Comparison of ENCODE assay signal across 18 cellular contexts in the genomic region with DNA sequence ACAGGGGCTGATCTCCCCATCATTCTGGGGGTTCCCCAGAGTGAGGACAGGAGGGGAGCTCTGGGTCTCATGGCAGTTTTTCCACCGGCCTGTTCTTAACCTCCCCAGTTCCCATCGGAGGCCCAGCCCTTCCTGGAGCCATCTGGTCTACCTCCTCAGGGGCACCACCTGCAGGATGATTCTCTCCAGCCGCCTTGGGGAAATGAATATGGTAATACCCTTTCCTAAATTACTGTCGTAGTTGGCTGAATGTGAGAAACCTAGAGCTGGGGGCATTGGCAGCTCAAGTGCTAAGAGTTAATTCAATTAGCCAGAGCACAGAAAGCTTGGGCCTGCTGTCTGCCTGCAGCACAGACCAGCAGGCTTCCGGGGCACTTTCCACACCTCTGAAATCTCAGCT.
DNase-seq lines count a peak whose midpoint lies in the region; ATAC-seq and TF ChIP-seq lines count a peak whose summit lies in the region.
"Had no signal": no experiment of that assay in that cellular context is flagged by ENCODE, and none has a peak within 500 bp of the region (broad histone marks: within the 10 kb centered on the region; RNA-seq: fewer than 3 reads in every experiment).

No MANE protein-coding gene starts in this region.

- TF ChIP-seq CTCF in WTC11 (IDR thresholded peaks at IDR 0.05) (no peak), mesothelial cell of epicardium (IDR thresholded peaks at IDR 0.05; ENCODE audit: unreplicated experiment) (no peak), suprapubic skin (IDR thresholded peaks at IDR 0.05) (no peak)

- ATAC-seq in WTC11 = peak; percentile 94
- ATAC-seq in stimulated activated effector memory CD8-positive, alpha-beta T cell treated with anti-CD3 and anti-CD28 coated beads, Interleukin-12 subunit alpha, Interleukin-12 subunit beta, amount 100 ng/mL, for 72 hours = no peak

- POLR2A ChIA-PET in WTC11 (lab: Charles Lee) = no interaction called here

- H3K9me3 ChIP-seq in suprapubic skin (peaks cover 6% of the 10 kb centered on the region), mesenchymal stem cell (ENCODE audit: control insufficient read depth, low read length) (peaks cover 4% of the 10 kb centered on the region)

- H3K4me1 Mint-ChIP-seq in WTC11 (peaks cover 20% of the 10 kb centered on the region), mesothelial cell of epicardium (peaks cover 13% of the 10 kb centered on the region)
- no peaks in the 10 kb centered on the region for H3K4me1 Mint-ChIP-seq in stimulated activated effector memory CD8-positive, alpha-beta T cell treated with anti-CD3 and anti-CD28 coated beads, Interleukin-12 subunit alpha, Interleukin-12 subunit beta, amount 100 ng/mL, for 72 hours
- H3K4me1 Mint-ChIP-seq: immature natural killer cell had no signal

- no peak overlapping the region for H3K27ac ChIP-seq in suprapubic skin
- H3K27ac ChIP-seq in mesenchymal stem cell (ENCODE audit: low read length, poor library complexity, severe bottlenecking) = no peak overlapping the region
- H3K27ac ChIP-seq: dorsolateral prefrontal cortex, HL-60, spleen had no signal

- H2BK12ac ChIP-seq in mesenchymal stem cell (ENCODE audit: low read length in 2 of 2) = no peak overlapping the region

- H3K36me3 Mint-ChIP-seq in WTC11 (no peaks in the 10 kb centered on the region), mesothelial cell of epicardium (no peaks in the 10 kb centered on the region)
- no peaks in the 10 kb centered on the region for H3K36me3 Mint-ChIP-seq in stimulated activated effector memory CD8-positive, alpha-beta T cell treated with anti-CD3 and anti-CD28 coated beads, Interleukin-12 subunit alpha, Interleukin-12 subunit beta, amount 100 ng/mL, for 72 hours

- H3K27me3 Mint-ChIP-seq in WTC11 (ENCODE audit: low read depth) (peaks cover 4% of the 10 kb centered on the region), mesothelial cell of epicardium (ENCODE audit: low read depth) (peaks cover 39% of the 10 kb centered on the region)

- H3K9me3 Mint-ChIP-seq in WTC11 (no peaks in the 10 kb centered on the region), mesothelial cell of epicardium (peaks cover 5% of the 10 kb centered on the region)
- no peaks in the 10 kb centered on the region for H3K9me3 Mint-ChIP-seq in stimulated activated effector memory CD8-positive, alpha-beta T cell treated with anti-CD3 and anti-CD28 coated beads, Interleukin-12 subunit alpha, Interleukin-12 subunit beta, amount 100 ng/mL, for 72 hours
- H3K9me3 Mint-ChIP-seq: immature natural killer cell had no signal

- H3K36me3 ChIP-seq in suprapubic skin (no peaks in the 10 kb centered on the region), mesenchymal stem cell (ENCODE audit: control insufficient read depth in 1 of 2, insufficient read depth in 2 of 2, low read depth in 1 of 2, low read length in 2 of 2) (no peaks in the 10 kb centered on the region)
- H3K36me3 ChIP-seq: spleen had no signal

- H2BK15ac ChIP-seq in mesenchymal stem cell (ENCODE audit: low read depth, poor library complexity, severe bottlenecking) = no peak overlapping the region

- CTCF ChIA-PET in WTC11 (lab: Charles Lee) = interaction anchor here (0.5 to 3.4 kb wide), 36 partner anchors 9 to 758 kb away, joined by 3 to 30 read pairs (median 4); no protein-coding TSS in a partner anchor

- no peak for TF ChIP-seq POLR2A in suprapubic skin (IDR thresholded peaks at IDR 0.05)

- H2AFZ ChIP-seq in mesenchymal stem cell (ENCODE audit: low read depth, low read length) = no peak overlapping the region

- H3K23ac ChIP-seq in mesenchymal stem cell (ENCODE audit: low read length in 2 of 2) = no peak overlapping the region

- WGBS in suprapubic skin = 29% methylated on average over 5 of the region's 5 CpGs
- 23% methylated on average over 3 of the region's 5 CpGs for WGBS in mesenchymal stem cell

- H3K79me1 ChIP-seq in mesenchymal stem cell (replicated peaks; ENCODE audit: low read length, poor library complexity, severe bottlenecking) = no peaks in the 10 kb centered on the region

- H2BK5ac ChIP-seq in mesenchymal stem cell (ENCODE audit: low read depth, low read length, poor library complexity, severe bottlenecking) = no peak overlapping the region

- no peak overlapping the region for H3K9ac ChIP-seq in mesenchymal stem cell (ENCODE audit: low read length)

- H3K4me1 ChIP-seq in suprapubic skin = no peaks in the 10 kb centered on the region
- no peaks in the 10 kb centered on the region for H3K4me1 ChIP-seq in mesenchymal stem cell (ENCODE audit: control insufficient read depth, insufficient read depth, low read depth, low read length)

- H3K4me3 ChIP-seq in suprapubic skin (no peak overlapping the region), mesenchymal stem cell (ENCODE audit: insufficient read depth in 1 of 2, low read depth in 1 of 2, low read length in 2 of 2) (no peak overlapping the region)
- H3K4me3 ChIP-seq: dorsolateral prefrontal cortex, spleen had no signal

- no peak overlapping the region for H3K4me2 ChIP-seq in mesenchymal stem cell (ENCODE audit: low read length, poor library complexity, severe bottlenecking)

- no peak overlapping the region for H3K4ac ChIP-seq in mesenchymal stem cell (ENCODE audit: low read depth in 1 of 2, low read length in 2 of 2)

- no peak overlapping the region for H2AK5ac ChIP-seq in mesenchymal stem cell (ENCODE audit: low read length, severe bottlenecking)

- no peak overlapping the region for H3K14ac ChIP-seq in mesenchymal stem cell (ENCODE audit: low read length in 2 of 2)

- H3K27ac Mint-ChIP-seq in WTC11 (peak overlapping the region; percentile 6; the same call in 1 of the 2 replicates), mesothelial cell of epicardium (peak overlapping the region; percentile 1)
- H3K27ac Mint-ChIP-seq in stimulated activated effector memory CD8-positive, alpha-beta T cell treated with anti-CD3 and anti-CD28 coated beads, Interleukin-12 subunit alpha, Interleukin-12 subunit beta, amount 100 ng/mL, for 72 hours = no peak overlapping the region
- H3K27ac Mint-ChIP-seq: immature natural killer cell had no signal

- no peak for TF ChIP-seq EP300 in suprapubic skin (IDR thresholded peaks at IDR 0.05)

- peaks cover 57% of the 10 kb centered on the region for H3K27me3 ChIP-seq in suprapubic skin
- H3K27me3 ChIP-seq in mesenchymal stem cell (ENCODE audit: control insufficient read depth in 1 of 2, insufficient read depth in 1 of 2, low read length in 2 of 2) = peaks cover 14 to 54% of the 10 kb centered on the region in 2 experiments

- H2BK120ac ChIP-seq in mesenchymal stem cell (ENCODE audit: low read depth, low read length) = no peak overlapping the region

- no peak overlapping the region for H4K8ac ChIP-seq in mesenchymal stem cell (ENCODE audit: low read length)

- DNase-seq in NCI-H2196 (lab: John Stamatoyannopoulos, UW; ENCODE audit: unreplicated experiment) (peak; percentile 10), NCI-H2196 treated with DMSO at 0.1 percent for 48 hours (lab: John Stamatoyannopoulos, UW; ENCODE audit: unreplicated experiment) (no peak), HuH-7 (ENCODE audit: low spot score) (peak; percentile 51), WTC11 (ENCODE audit: low spot score) (peak; percentile 72), mesothelial cell of epicardium (ENCODE audit: low spot score in 2 of 2, unreplicated experiment in 2 of 2) (no peak), suprapubic skin (ENCODE audit: low spot score in 2 of 2) (no peak), mesenchymal stem cell (no peak)
- DNase-seq in stimulated activated effector memory CD8-positive, alpha-beta T cell treated with anti-CD3 and anti-CD28 coated beads, Interleukin-12 subunit alpha, Interleukin-12 subunit beta, amount 100 ng/mL, for 72 hours (ENCODE audit: low spot score in 2 of 2) = no peak
- DNase-seq: activated CD4-positive, alpha-beta T cell treated with anti-CD3 and anti-CD28 coated beads, Interleukin-2, amount 50 U/mL, for 48 hours; amygdala; immature natural killer cell; NCI-H446 treated with DMSO at 0.1 percent for 48 hours; occipital lobe; spleen; substantia nigra; T-helper 9 cell had no signal

- no peak overlapping the region for H4K91ac ChIP-seq in mesenchymal stem cell (ENCODE audit: low read length)

- H3K18ac ChIP-seq in mesenchymal stem cell (ENCODE audit: low read depth in 1 of 2, low read length in 2 of 2) = no peak overlapping the region

- H3K4me3 Mint-ChIP-seq in WTC11 (no peak overlapping the region), mesothelial cell of epicardium (no peak overlapping the region)
- H3K4me3 Mint-ChIP-seq in stimulated activated effector memory CD8-positive, alpha-beta T cell treated with anti-CD3 and anti-CD28 coated beads, Interleukin-12 subunit alpha, Interleukin-12 subunit beta, amount 100 ng/mL, for 72 hours = no peak overlapping the region
- H3K4me3 Mint-ChIP-seq: immature natural killer cell had no signal

TF ChIP-seq in WTC11, 78 proteins besides CTCF, POLR2A, EP300 and RAD21 (continues in another document):
- TF ChIP-seq ZNF138 (CRISPR knock-in tag; conservative IDR thresholded peaks at IDR 0.05) (no peak), GABPB1 (CRISPR knock-in tag; IDR thresholded peaks at IDR 0.05) (no peak), FOXJ3 (CRISPR knock-in tag; IDR thresholded peaks at IDR 0.05; ENCODE audit: borderline replicate concordance) (no peak), TEAD1 (CRISPR knock-in tag; IDR thresholded peaks at IDR 0.05) (no peak), HMGA2 (CRISPR knock-in tag; IDR thresholded peaks at IDR 0.05) (no peak), MLX (CRISPR knock-in tag; IDR thresholded peaks at IDR 0.05) (no peak), ERG (CRISPR knock-in tag; IDR thresholded peaks at IDR 0.05) (no peak), PRRX2 (CRISPR knock-in tag; IDR thresholded peaks at IDR 0.05) (no peak), MAX (CRISPR knock-in tag; IDR thresholded peaks at IDR 0.05) (no peak)

Comparison
In these comparisons a context has a peak if more than half of its experiments do, and no peak if none do; other contexts are left out.
1. DNase-seq: peak in NCI-H2196 (single experiment), HuH-7 (single experiment) and WTC11 (single experiment); none in NCI-H2196 treated with DMSO at 0.1 percent for 48 hours (single experiment), mesothelial cell of epicardium (0 of 2), suprapubic skin (0 of 2), mesenchymal stem cell (single experiment) and stimulated activated effector memory CD8-positive, alpha-beta T cell treated with anti-CD3 and anti-CD28 coated beads, Interleukin-12 subunit alpha, Interleukin-12 subunit beta, amount 100 ng/mL, for 72 hours (0 of 2).